Comparison of ENCODE assay signal across 27 cellular contexts in genomic region chr12:132404435-132404855, GRCh38.
A peak's percentile ranks its signal among the peaks of the same experiment; 100 is the strongest.
DNase-seq lines count a peak whose midpoint lies in the region; ATAC-seq, FAIRE-seq and TF ChIP-seq lines count a peak whose summit lies in the region.
"Had no signal": no experiment of that assay in that cellular context is flagged by ENCODE, and none has a peak within 500 bp of the region (broad histone marks: within the 10 kb centered on the region; RNA-seq: fewer than 3 reads in every experiment).

No MANE protein-coding gene starts in this region.

- H3K9me3 Mint-ChIP-seq in chondrocyte (ENCODE audit: low read depth), result no peaks in the 10 kb centered on the region
- H3K9me3 Mint-ChIP-seq: CD4-positive, CD25-positive, alpha-beta regulatory T cell; CD8-positive, alpha-beta T cell; HFFc6 had no signal

- FAIRE-seq in kidney (lab: Jason Lieb, UNC), result no peak
- FAIRE-seq: A204.1, D721Med, GM12891, GM18507, H54 had no signal

- no peaks in the 10 kb centered on the region for H3K27me3 ChIP-seq in right atrium auricular region

- no peaks in the 10 kb centered on the region for H3K36me3 Mint-ChIP-seq in chondrocyte (ENCODE audit: low read depth)
- H3K36me3 Mint-ChIP-seq: CD4-positive, CD25-positive, alpha-beta regulatory T cell; CD8-positive, alpha-beta T cell had no signal

- H3K4me3 Mint-ChIP-seq in chondrocyte (ENCODE audit: unreplicated experiment), result no peak overlapping the region
- H3K4me3 Mint-ChIP-seq: B cell; CD4-positive, CD25-positive, alpha-beta regulatory T cell; CD8-positive, alpha-beta T cell; HFFc6 had no signal

- no peaks in the 10 kb centered on the region for H3K4me1 Mint-ChIP-seq in chondrocyte (ENCODE audit: low read depth)
- H3K4me1 Mint-ChIP-seq: B cell; CD4-positive, CD25-positive, alpha-beta regulatory T cell had no signal

- intact Hi-C loops in Right ventricle myocardium inferior (cut with DNase I), result no loop called here
- intact Hi-C loops in kidney (cut with DNase I), result no loop called here
- intact Hi-C loops in posterior vena cava (cut with DNase I), result no loop called here

- peaks cover 26% of the 10 kb centered on the region for H3K27me3 Mint-ChIP-seq in chondrocyte (ENCODE audit: low read depth)

- no peak overlapping the region for H3K27ac ChIP-seq in right atrium auricular region
- H3K27ac ChIP-seq in kidney (ENCODE audit: low read depth in 2 of 2, low read length in 2 of 2), result no peak overlapping the region
- H3K27ac ChIP-seq: 22Rv1, BLaER1, C4-2B had no signal

- H3K4me3 ChIP-seq in right atrium auricular region (no peak overlapping the region), kidney (ENCODE audit: low read length in 2 of 2) (no peak overlapping the region)
- H3K4me3 ChIP-seq: BLaER1, HAP-1 had no signal

- DNase-seq in Right ventricle myocardium inferior (ENCODE audit: missing footprints) (peak; percentile 45), right atrium auricular region (ENCODE audit: low spot score) (no peak), chondrocyte (ENCODE audit: low spot score) (peak; percentile 72), kidney (peak; percentile 67), posterior vena cava (ENCODE audit: low spot score) (peak; percentile 76), germinal center (ENCODE audit: low spot score) (no peak), NCI-H1417 (lab: John Stamatoyannopoulos, UW) (no peak)
- no peak for DNase-seq in stimulated activated naive CD4-positive, alpha-beta T cell treated with Interleukin-2 at 50 U/mL for 16 hours (lab: John Stamatoyannopoulos, UW)
- DNase-seq: Caco-2; CD4-positive, CD25-positive, alpha-beta regulatory T cell; CD8-positive, alpha-beta T cell; DMS 273 treated with DMSO at 0.1 percent for 48 hours; DMS53; DMS79 treated with DMSO at 0.1 percent for 48 hours; GF-D8; GOT3; HFFc6 had no signal

- no peak overlapping the region for H3K27ac Mint-ChIP-seq in chondrocyte (ENCODE audit: unreplicated experiment)
- H3K27ac Mint-ChIP-seq: B cell; CD4-positive, CD25-positive, alpha-beta regulatory T cell; CD8-positive, alpha-beta T cell; HFFc6 had no signal

- ATAC-seq in Right ventricle myocardium inferior, result no peak
- ATAC-seq: CD8-positive, alpha-beta T cell had no signal

- H3K36me3 ChIP-seq in right atrium auricular region (no peaks in the 10 kb centered on the region), kidney (ENCODE audit: control insufficient read depth in 1 of 2, insufficient read depth in 2 of 2, low read length in 2 of 2) (no peaks in the 10 kb centered on the region)
- H3K36me3 ChIP-seq: BLaER1, HAP-1 had no signal

- H3K9me3 ChIP-seq in right atrium auricular region, result no peaks in the 10 kb centered on the region
- H3K9me3 ChIP-seq in kidney (ENCODE audit: control insufficient read depth in 1 of 2, low read length in 2 of 2), result no peaks in the 10 kb centered on the region
- H3K9me3 ChIP-seq: BLaER1, Caco-2, HAP-1 had no signal

- TF ChIP-seq CTCF in right atrium auricular region (IDR thresholded peaks at IDR 0.05) (no peak), chondrocyte (IDR thresholded peaks at IDR 0.05) (no peak), kidney (IDR thresholded peaks at IDR 0.05; ENCODE audit: borderline replicate concordance, extremely low read depth, insufficient read depth) (no peak)

- no peaks in the 10 kb centered on the region for H3K4me1 ChIP-seq in right atrium auricular region
- H3K4me1 ChIP-seq in kidney (ENCODE audit: control insufficient read depth in 1 of 2, insufficient read depth in 1 of 2, low read depth in 1 of 2, low read length in 2 of 2), result no peaks in the 10 kb centered on the region
- H3K4me1 ChIP-seq: Caco-2, HAP-1 had no signal

- H3K9ac ChIP-seq in kidney (ENCODE audit: low read length in 2 of 2), result no peak overlapping the region
- H3K9ac ChIP-seq: BLaER1 had no signal

Comparison
In these comparisons a context has a peak if more than half of its experiments do, and no peak if none do; other contexts are left out.
1. DNase-seq: peak in Right ventricle myocardium inferior (single experiment), chondrocyte (single experiment), kidney (single experiment) and posterior vena cava (single experiment); none in right atrium auricular region (single experiment), germinal center (single experiment), NCI-H1417 (0 of 3) and stimulated activated naive CD4-positive, alpha-beta T cell treated with Interleukin-2 at 50 U/mL for 16 hours (single experiment).